In genomic region chr10:71406878-71407277, GRCh38 we compare ENCODE assay signal across 32 cellular contexts. TPM values are rescaled to one million over a fixed set of nuclear protein-coding genes. Genes with fewer than 3 reads are reported as not detected.
"Had no signal": no experiment of that assay in that cellular context is flagged by ENCODE, and none has a peak within 500 bp of the region (broad histone marks: within the 10 kb centered on the region; RNA-seq: fewer than 3 reads in every experiment).

No MANE protein-coding gene starts in this region.

- H3K27ac ChIP-seq: dorsolateral prefrontal cortex, epithelial cell of prostate, gastrocnemius medialis, heart left ventricle, hepatocyte, left lung, neutrophil, parathyroid adenoma, suprapubic skin, transverse colon, vagina had no signal

- H3K27me3 Mint-ChIP-seq: stimulated activated naive CD8-positive, alpha-beta T cell treated with anti-CD3 and anti-CD28 coated beads, Interleukin-15, amount 100 ng/mL, for 72 hours had no signal

- H3K4me3 ChIP-seq: dorsolateral prefrontal cortex, gastrocnemius medialis, heart left ventricle, hepatocyte, left lung, mucosa of descending colon, smooth muscle cell, suprapubic skin, transverse colon, vagina had no signal

- H3K4me2 ChIP-seq: hepatocyte, smooth muscle cell had no signal

- H3K4me1 Mint-ChIP-seq: mesothelial cell of epicardium; naive B cell; stimulated activated naive CD8-positive, alpha-beta T cell treated with anti-CD3 and anti-CD28 coated beads, Interleukin-15, amount 100 ng/mL, for 72 hours had no signal

- H3K27ac Mint-ChIP-seq: mesothelial cell of epicardium; naive B cell; natural killer cell treated with Interleukin-12 subunit alpha and Interleukin-12 subunit beta and Interleukin-15 and Interleukin-18, amount 100 ng/mL, for 72 hours; progenitor cell of endocrine pancreas; stimulated activated naive CD8-positive, alpha-beta T cell treated with anti-CD3 and anti-CD28 coated beads, Interleukin-15, amount 100 ng/mL, for 72 hours had no signal

- DNase-seq: dorsolateral prefrontal cortex; effector CD4-positive, alpha-beta T cell; foreskin fibroblast; gastrocnemius medialis; heart left ventricle; kidney; left lung; mesenchymal stem cell; mucosa of descending colon; naive B cell; stimulated activated CD4-positive, alpha-beta T cell treated with anti-CD3 and anti-CD28 coated beads, Interleukin-12 subunit alpha, Interleukin-12 subunit beta, amount 100 ng/mL, for 4 hours; stimulated activated CD4-positive, alpha-beta T cell treated with anti-CD3 and anti-CD28 coated beads, Interleukin-1b, Interleukin-23, amount 100 ng/mL, for 48 hours; stimulated activated CD4-positive, alpha-beta T cell treated with anti-CD3 and anti-CD28 coated beads, Interleukin-4, amount 100 ng/mL, for 1 hour; stimulated activated CD8-positive, alpha-beta memory T cell treated with anti-CD3 and anti-CD28 coated beads, Interleukin-4, amount 100 ng/mL, for 48 hours; stimulated activated naive CD4-positive, alpha-beta T cell; stimulated activated naive CD8-positive, alpha-beta T cell treated with anti-CD3 and anti-CD28 coated beads, Interleukin-15, amount 100 ng/mL, for 72 hours; transverse colon had no signal

- H3K27me3 ChIP-seq: vagina had no signal

- H3K9ac ChIP-seq: parathyroid adenoma had no signal

- H3K9me3 ChIP-seq: neutrophil, suprapubic skin, vagina had no signal

- H3K36me3 Mint-ChIP-seq: natural killer cell treated with Interleukin-12 subunit alpha and Interleukin-12 subunit beta and Interleukin-15 and Interleukin-18, amount 100 ng/mL, for 72 hours had no signal

- H3K4me3 Mint-ChIP-seq: mesothelial cell of epicardium; naive B cell; natural killer cell treated with Interleukin-12 subunit alpha and Interleukin-12 subunit beta and Interleukin-15 and Interleukin-18, amount 100 ng/mL, for 72 hours; neural crest cell; stimulated activated naive CD8-positive, alpha-beta T cell treated with anti-CD3 and anti-CD28 coated beads, Interleukin-15, amount 100 ng/mL, for 72 hours had no signal

- H2AFZ ChIP-seq: hepatocyte, parathyroid adenoma had no signal

- H3K36me3 ChIP-seq: gastrocnemius medialis, heart left ventricle, left lung, neutrophil, suprapubic skin, transverse colon, vagina had no signal

- H3K4me1 ChIP-seq: gastrocnemius medialis, heart left ventricle, left lung, parathyroid adenoma, suprapubic skin, transverse colon, vagina had no signal

- H3K79me2 ChIP-seq: hepatocyte had no signal

- ATAC-seq: esophagus mucosa; gastrocnemius medialis; heart left ventricle; left lung; mucosa of descending colon; natural killer cell treated with Interleukin-12 subunit alpha and Interleukin-12 subunit beta and Interleukin-15 and Interleukin-18, amount 100 ng/mL, for 72 hours; sciatic nerve; stimulated activated naive CD8-positive, alpha-beta T cell treated with anti-CD3 and anti-CD28 coated beads, Interleukin-15, amount 100 ng/mL, for 72 hours had no signal

RNA-seq across cellular contexts. Expression of gene CDH23, which starts 10.2 kb away (rescaled TPM):
- total RNA-seq: glomerular endothelial cell, lung microvascular endothelial cell had no signal
